ENCODE assay signal across 9 cellular contexts in the genomic region with DNA sequence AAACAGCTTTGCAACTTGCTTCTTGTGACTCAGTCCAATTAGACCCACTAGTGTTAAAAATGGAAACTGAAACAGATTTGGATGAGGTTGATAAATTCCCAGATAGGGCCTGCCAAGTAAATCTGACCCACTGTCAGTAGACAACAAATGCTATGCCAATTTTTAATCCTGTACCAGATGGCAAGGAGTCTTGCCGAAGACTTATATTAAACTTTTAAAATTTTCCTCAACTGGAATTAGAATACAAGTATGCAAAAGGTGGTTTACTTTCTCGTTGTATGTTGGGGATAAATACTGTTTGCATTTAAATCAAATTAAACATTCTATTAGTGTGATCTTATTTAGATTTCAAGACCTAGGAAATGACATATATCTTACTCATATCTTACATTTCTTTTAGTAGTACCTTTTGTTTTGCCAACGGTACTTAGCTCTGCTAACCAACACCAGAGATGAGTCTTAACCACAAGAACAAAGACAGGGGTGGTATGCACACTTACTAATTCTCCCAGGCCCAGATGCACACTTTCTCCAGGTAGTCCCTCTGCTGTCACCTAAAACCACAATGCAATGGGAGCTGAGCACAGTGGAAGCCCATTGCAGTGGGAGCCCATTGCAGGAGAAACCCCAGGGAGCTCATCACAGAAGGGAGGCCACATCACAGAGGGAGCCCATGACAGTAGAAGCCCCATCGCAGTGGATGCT.
A peak's percentile ranks its signal among the peaks of the same experiment; 100 is the strongest.
DNase-seq lines count a peak whose midpoint lies in the region; ATAC-seq and TF ChIP-seq lines count a peak whose summit lies in the region.
"Had no signal": no experiment of that assay in that cellular context is flagged by ENCODE, and none has a peak within 500 bp of the region (broad histone marks: within the 10 kb centered on the region; RNA-seq: fewer than 3 reads in every experiment).

No MANE protein-coding gene starts in this region.

- H3K9me3 ChIP-seq in BLaER1, result no peaks in the 10 kb centered on the region
- no peaks in the 10 kb centered on the region for H3K9me3 ChIP-seq in BE2C

- H3K27me3 ChIP-seq in BLaER1, result no peaks in the 10 kb centered on the region
- no peaks in the 10 kb centered on the region for H3K27me3 ChIP-seq in BE2C

- no peaks in the 10 kb centered on the region for H4K20me1 ChIP-seq in BLaER1

- H3K9ac ChIP-seq in BLaER1, result no peak overlapping the region

- ATAC-seq in GM19351 (IDR thresholded peaks at IDR 0.05; ENCODE audit: unreplicated experiment), result peak; percentile 54
- no peak for ATAC-seq in HG02588 (IDR thresholded peaks at IDR 0.05; ENCODE audit: unreplicated experiment)
- ATAC-seq in GM21526 (IDR thresholded peaks at IDR 0.05; ENCODE audit: low FRiP score, unreplicated experiment), result no peak

- TF ChIP-seq CTCF in foreskin fibroblast (IDR thresholded peaks at IDR 0.05; ENCODE audit: low read depth, low read length), result no peak
- no peak for TF ChIP-seq CTCF in BE2C (IDR thresholded peaks at IDR 0.05; ENCODE audit: low read depth, low read length)

- H3K36me3 ChIP-seq in BLaER1 (no peaks in the 10 kb centered on the region), BE2C (no peaks in the 10 kb centered on the region)

- peak overlapping the region; percentile 70 for H3K4me2 ChIP-seq in BLaER1

- H3K4me3 ChIP-seq in BLaER1 (no peak overlapping the region), foreskin fibroblast (ENCODE audit: low read depth in 1 of 2, low read length in 2 of 2) (no peak overlapping the region), BE2C (ENCODE audit: low read depth, low read length) (no peak overlapping the region)

- H3K27ac ChIP-seq in BLaER1, result no peak overlapping the region

- DNase-seq in RKO (ENCODE audit: low spot score) (peak; percentile 95), foreskin fibroblast (peak; percentile 56 to 69), BE2C (no peak), medulla oblongata (ENCODE audit: extremely low spot score) (no peak)
- DNase-seq: stimulated activated CD4-positive, alpha-beta T cell treated with anti-CD3 and anti-CD28 coated beads, Interleukin-4, amount 100 ng/mL, for 24 hours had no signal

- H3K4me1 ChIP-seq in BLaER1 (peaks cover 46% of the 10 kb centered on the region), BE2C (peaks cover 7% of the 10 kb centered on the region; the same call in 1 of the 2 replicates)

Comparison
In these comparisons a context has a peak if more than half of its experiments do, and no peak if none do; other contexts are left out.
1. DNase-seq: peak in RKO (single experiment) and foreskin fibroblast (2 of 2); none in BE2C (single experiment) and medulla oblongata (single experiment).